In the genomic region with DNA sequence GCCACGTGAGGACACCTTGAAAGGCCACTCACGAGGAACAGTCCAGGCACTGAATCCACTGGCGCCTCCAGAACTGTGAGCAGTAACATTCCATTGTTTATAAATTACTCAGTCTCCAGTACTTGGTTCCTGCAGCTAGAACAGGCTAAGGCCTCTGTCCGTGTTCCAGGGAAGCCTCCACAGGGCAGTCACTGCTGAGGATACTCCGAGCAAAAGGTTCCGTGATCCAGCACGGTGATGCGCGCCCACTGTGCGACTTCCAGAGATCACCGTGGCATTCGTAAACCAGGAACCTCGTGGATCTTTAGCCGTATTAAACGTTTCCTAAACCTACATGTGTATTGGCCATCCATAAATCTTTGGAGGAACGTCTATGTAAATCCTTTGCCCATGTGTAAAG, we compare ENCODE assay signal across 25 cellular contexts. TPM values are rescaled to one million over a fixed set of nuclear protein-coding genes. Genes with fewer than 3 reads are reported as not detected.
"Had no signal": no experiment of that assay in that cellular context is flagged by ENCODE, and none has a peak within 500 bp of the region (broad histone marks: within the 10 kb centered on the region; RNA-seq: fewer than 3 reads in every experiment).

No MANE protein-coding gene starts in this region.

- H3K4me1 ChIP-seq: colonic mucosa, esophagus squamous epithelium, gastrocnemius medialis, heart right ventricle, left lung, lower lobe of right lung had no signal

- H3K36me3 ChIP-seq: colonic mucosa, esophagus squamous epithelium, gastrocnemius medialis, heart right ventricle, left lung, lower lobe of right lung had no signal

- DNase-seq: colonic mucosa; cortex of kidney; effector CD8-positive, alpha-beta T cell; effector memory CD8-positive, alpha-beta T cell; endodermal cell; erythroblast; esophagus squamous epithelium; foreskin fibroblast; foreskin melanocyte; gastrocnemius medialis; glutamatergic neuron; head of caudate nucleus; heart right ventricle; hippocampal formation; left cardiac atrium; left lung; left ventricle myocardium superior; lower lobe of right lung; mesenchymal stem cell; midbrain had no signal

- H3K27me3 ChIP-seq: colonic mucosa, gastrocnemius medialis, left lung had no signal

- H3K27me3 Mint-ChIP-seq: dendritic cell treated with granulocyte-macrophage colony-stimulating factor and Interleukin-4, amounts not matched to agents 40 ng/mL and 50 ng/mL, for 4 days had no signal

- H3K27ac Mint-ChIP-seq: dendritic cell treated with granulocyte-macrophage colony-stimulating factor and Interleukin-4, amounts not matched to agents 40 ng/mL and 50 ng/mL, for 4 days; effector memory CD8-positive, alpha-beta T cell; endodermal cell had no signal

- H3K27ac ChIP-seq: colonic mucosa, epithelial cell of prostate, esophagus squamous epithelium, gastrocnemius medialis, heart right ventricle, left lung, lower lobe of right lung had no signal

- H3K9me3 Mint-ChIP-seq: dendritic cell treated with granulocyte-macrophage colony-stimulating factor and Interleukin-4, amounts not matched to agents 40 ng/mL and 50 ng/mL, for 4 days; effector memory CD8-positive, alpha-beta T cell; endodermal cell had no signal

- ATAC-seq: effector memory CD8-positive, alpha-beta T cell; esophagus mucosa; gastrocnemius medialis; heart right ventricle; left cardiac atrium; left lung; left ventricle myocardium superior; lower lobe of right lung had no signal

- H3K9me3 ChIP-seq: colonic mucosa, esophagus squamous epithelium, gastrocnemius medialis, left lung, lower lobe of right lung had no signal

- H3K4me3 Mint-ChIP-seq: dendritic cell treated with granulocyte-macrophage colony-stimulating factor and Interleukin-4, amounts not matched to agents 40 ng/mL and 50 ng/mL, for 4 days; effector memory CD8-positive, alpha-beta T cell; endodermal cell had no signal

- H3K4me1 Mint-ChIP-seq: endodermal cell had no signal

- H3K4me3 ChIP-seq: colonic mucosa, esophagus squamous epithelium, gastrocnemius medialis, heart right ventricle, left lung, lower lobe of right lung had no signal

RNA-seq across cellular contexts. Expression of a gene that starts 51.5 kb away (rescaled TPM):
- total RNA-seq: dermis microvascular lymphatic vessel endothelial cell, esophagus mucosa, esophagus squamous epithelium, gastrocnemius medialis, left lung, left ventricle myocardium superior, lower lobe of right lung, lung microvascular endothelial cell had no signal
